In the genomic region with DNA sequence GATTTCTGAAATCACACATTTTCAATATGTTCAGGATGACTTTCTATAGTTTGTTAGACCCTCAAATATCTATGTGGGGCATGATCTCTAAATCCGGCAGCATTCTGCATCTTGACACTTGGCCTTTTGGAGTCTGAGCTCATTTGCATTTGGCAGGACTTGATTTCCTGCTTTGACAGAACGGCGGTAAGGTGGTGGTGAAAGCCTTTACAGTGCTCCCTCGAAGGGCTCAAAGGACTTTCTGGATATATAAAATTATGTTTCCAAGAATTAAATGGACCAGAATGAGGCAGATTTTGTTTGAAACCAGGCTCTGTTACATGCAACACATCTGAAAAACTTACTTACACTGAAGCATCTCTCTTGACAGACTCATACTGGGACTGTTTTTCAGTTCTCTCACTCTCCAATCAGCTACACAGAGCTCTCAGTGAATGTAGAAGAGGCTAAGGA, we compare ENCODE assay signal across 12 cellular contexts.
DNase-seq lines count a peak whose midpoint lies in the region; ATAC-seq and TF ChIP-seq lines count a peak whose summit lies in the region.
"Had no signal": no experiment of that assay in that cellular context is flagged by ENCODE, and none has a peak within 500 bp of the region (broad histone marks: within the 10 kb centered on the region; RNA-seq: fewer than 3 reads in every experiment).

No MANE protein-coding gene starts in this region.

- peaks cover 35% of the 10 kb centered on the region for H3K4me1 Mint-ChIP-seq in endodermal cell

- H3K27me3 ChIP-seq in right lobe of liver (no peaks in the 10 kb centered on the region), smooth muscle cell (ENCODE audit: low read depth) (no peaks in the 10 kb centered on the region), endodermal cell (ENCODE audit: control insufficient read depth, insufficient read depth, low read length, poor library complexity, severe bottlenecking) (no peaks in the 10 kb centered on the region)

- peak overlapping the region; percentile 84 for H3K27ac ChIP-seq in caudate nucleus (ENCODE audit: low read depth, low read length)
- peak overlapping the region; percentile 19 to 83 (median 77) for H3K27ac ChIP-seq in right lobe of liver
- peak overlapping the region; percentile 92 for H3K27ac ChIP-seq in smooth muscle cell (ENCODE audit: low read depth)
- H3K27ac ChIP-seq in endodermal cell (ENCODE audit: low read depth, low read length), result no peak overlapping the region
- H3K27ac ChIP-seq: WERI-Rb-1 had no signal

- H3K36me3 ChIP-seq in right lobe of liver, result no peaks in the 10 kb centered on the region
- no peaks in the 10 kb centered on the region for H3K36me3 ChIP-seq in smooth muscle cell (ENCODE audit: low read depth)
- H3K36me3 ChIP-seq in endodermal cell (ENCODE audit: control insufficient read depth, insufficient read depth, low read length), result no peaks in the 10 kb centered on the region
- H3K36me3 ChIP-seq: WERI-Rb-1 had no signal

- H3K9me3 Mint-ChIP-seq in endodermal cell, result no peaks in the 10 kb centered on the region

- H2AFZ ChIP-seq in smooth muscle cell (ENCODE audit: low read depth), result peak overlapping the region; percentile 16

- H3F3A ChIP-seq in smooth muscle cell (ENCODE audit: low read depth), result peaks cover 13% of the 10 kb centered on the region

- peak overlapping the region; percentile 63 for H3K9ac ChIP-seq in smooth muscle cell (ENCODE audit: low read depth)
- no peak overlapping the region for H3K9ac ChIP-seq in endodermal cell (ENCODE audit: extremely low read depth, low read length, poor library complexity, severe bottlenecking)

- intact Hi-C loops in right lobe of liver (cut with DNase I), result loop anchor here in 1 of 2 donors (5.0 kb wide), 1 partner anchor 209 kb away; the partner anchor contains the start of gene SPRY2

- H3K9me3 ChIP-seq in right lobe of liver (no peaks in the 10 kb centered on the region), smooth muscle cell (replicated peaks; ENCODE audit: low read depth) (no peaks in the 10 kb centered on the region), endodermal cell (ENCODE audit: control insufficient read depth, low read length) (no peaks in the 10 kb centered on the region)

- peak overlapping the region in 2 of 3 donors; percentile 42 to 49 for H3K4me3 ChIP-seq in right lobe of liver
- peak overlapping the region; percentile 33 for H3K4me3 ChIP-seq in smooth muscle cell
- H3K4me3 ChIP-seq in endodermal cell (ENCODE audit: low read length), result no peak overlapping the region

- WGBS in right lobe of liver (ENCODE audit: insufficient coverage, low coverage, low lambda C conversion rate, missing lambda C conversion rate), result 15% methylated on average over 4 of the region's 4 CpGs
- 27% methylated on average over 4 of the region's 4 CpGs for WGBS in smooth muscle cell (ENCODE audit: low lambda C conversion rate)
- WGBS in endodermal cell (ENCODE audit: insufficient coverage in 1 of 2, insufficient read length in 1 of 2), 2 experiments, result 13 to 52% methylated on average over 1 to 4 of the region's 4 CpGs

- H3K4me1 ChIP-seq in right lobe of liver, result peaks cover 0 to 28% (median 12%) of the 10 kb centered on the region in 4 donors
- peaks cover 44% of the 10 kb centered on the region for H3K4me1 ChIP-seq in smooth muscle cell (ENCODE audit: low read depth)
- H3K4me1 ChIP-seq in endodermal cell (ENCODE audit: control insufficient read depth, insufficient read depth, low read length), result peaks cover 11% of the 10 kb centered on the region

- peak overlapping the region; percentile 81 for H3K4me2 ChIP-seq in smooth muscle cell

- no peak for TF ChIP-seq CTCF in right lobe of liver (IDR thresholded peaks at IDR 0.05)
- TF ChIP-seq CTCF in smooth muscle cell (IDR thresholded peaks at IDR 0.05; ENCODE audit: borderline replicate concordance, insufficient read depth, poor library complexity, severe bottlenecking), result no peak
- TF ChIP-seq CTCF in endodermal cell (conservative IDR thresholded peaks at IDR 0.05), result no peak

- no peak for TF ChIP-seq POLR2A in right lobe of liver (IDR thresholded peaks at IDR 0.05)

- peaks cover 5% of the 10 kb centered on the region for H3K79me2 ChIP-seq in smooth muscle cell (ENCODE audit: low read depth)

- no peak overlapping the region for H3K4me3 Mint-ChIP-seq in endodermal cell

- no peaks in the 10 kb centered on the region for H4K20me1 ChIP-seq in smooth muscle cell (ENCODE audit: low read depth)

- no peak overlapping the region for H3K27ac Mint-ChIP-seq in endodermal cell

- peak; percentile 60 for ATAC-seq in GM19395 (IDR thresholded peaks at IDR 0.05; ENCODE audit: unreplicated experiment)
- peak in 2 of 4 donors; percentile 3 to 33 for ATAC-seq in right lobe of liver
- ATAC-seq in HG02678 (IDR thresholded peaks at IDR 0.05; ENCODE audit: unreplicated experiment), result no peak

- DNase-seq in caudate nucleus (lab: John Stamatoyannopoulos, UW) (peak in 6 of 61 donors; percentile 7 to 49 (median 20)), right lobe of liver (no peak), smooth muscle cell (lab: John Stamatoyannopoulos, UW; ENCODE audit: unreplicated experiment) (no peak), endodermal cell (no peak), hepatic stellate cell (ENCODE audit: low spot score) (no peak), epidermal melanocyte (ENCODE audit: insufficient read length, low spot score) (no peak)
- DNase-seq: activated naive CD4-positive, alpha-beta T cell treated with anti-CD3 and anti-CD28 coated beads, Interleukin-2, amount 50 U/mL, for 16 hours; NCI-H774; stimulated activated naive CD4-positive, alpha-beta T cell treated with Interleukin-2 at 50 U/mL for 16 hours; WERI-Rb-1 had no signal

- no peaks in the 10 kb centered on the region for H3K27me3 Mint-ChIP-seq in endodermal cell (ENCODE audit: insufficient read depth)

- no peaks in the 10 kb centered on the region for H3K36me3 Mint-ChIP-seq in endodermal cell (ENCODE audit: low read depth)
